Comparison of ENCODE assay signal across 19 cellular contexts in the genomic region with DNA sequence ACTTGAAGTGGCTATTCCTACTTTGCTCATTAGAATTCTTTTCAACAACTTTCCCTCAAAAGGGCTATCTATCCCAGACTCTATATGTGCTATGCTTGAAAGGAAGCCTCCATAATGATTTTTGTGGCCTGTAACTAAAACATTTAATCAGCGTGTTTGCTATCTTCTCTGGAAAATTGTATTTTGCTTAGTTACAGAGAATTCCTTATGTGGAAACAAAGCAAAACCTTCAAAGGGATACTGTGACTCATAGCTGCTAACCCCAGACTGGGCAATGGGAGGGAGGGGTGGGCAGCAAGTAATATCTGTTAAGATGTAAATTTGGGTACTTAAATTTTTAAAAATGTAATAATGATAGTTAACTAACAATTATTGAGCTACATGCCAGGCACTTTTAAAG. TPM values are rescaled to one million over a fixed set of nuclear protein-coding genes. Genes with fewer than 3 reads are reported as not detected.
"Had no signal": no experiment of that assay in that cellular context is flagged by ENCODE, and none has a peak within 500 bp of the region (broad histone marks: within the 10 kb centered on the region; RNA-seq: fewer than 3 reads in every experiment).

No MANE protein-coding gene starts in this region.

- H3K9me3 ChIP-seq: colonic mucosa, psoas muscle, spleen had no signal

- DNase-seq: activated CD4-positive, alpha-beta T cell treated with anti-CD3 and anti-CD28 coated beads, Interleukin-2, amount 50 U/mL, for 1 hour; activated naive CD4-positive, alpha-beta T cell treated with Interleukin-2 at 50 U/mL for 16 hours; aorta; colonic mucosa; foreskin fibroblast; psoas muscle; spleen; stimulated activated naive CD8-positive, alpha-beta T cell treated with anti-CD3 and anti-CD28 coated beads, Interleukin-15, amount 100 ng/mL, for 72 hours; SW 1271 had no signal

- H3K27ac ChIP-seq: colonic mucosa, psoas muscle, spleen had no signal

- H3K27me3 ChIP-seq: colonic mucosa, spleen had no signal

- H3K36me3 ChIP-seq: colonic mucosa, spleen had no signal

- H3K4me1 ChIP-seq: colonic mucosa, psoas muscle had no signal

- H3K4me3 ChIP-seq: colonic mucosa, psoas muscle, spleen had no signal

RNA-seq across cellular contexts. Expression of a gene that starts 42.1 kb away (rescaled TPM):
- total RNA-seq: activated CD8-positive, alpha-beta memory T cell treated with anti-CD3 and anti-CD28 coated beads for 36 hours; aorta; cardiac septum; esophagus mucosa; lower leg skin; mesothelial cell of epicardium; omental fat pad; psoas muscle; sciatic nerve; spleen; urinary bladder had no signal
- polyA plus RNA-seq: aorta, neural cell, psoas muscle, spleen, thymus, urinary bladder had no signal
